Comparison of ENCODE assay signal across 8 cellular contexts in the genomic region with DNA sequence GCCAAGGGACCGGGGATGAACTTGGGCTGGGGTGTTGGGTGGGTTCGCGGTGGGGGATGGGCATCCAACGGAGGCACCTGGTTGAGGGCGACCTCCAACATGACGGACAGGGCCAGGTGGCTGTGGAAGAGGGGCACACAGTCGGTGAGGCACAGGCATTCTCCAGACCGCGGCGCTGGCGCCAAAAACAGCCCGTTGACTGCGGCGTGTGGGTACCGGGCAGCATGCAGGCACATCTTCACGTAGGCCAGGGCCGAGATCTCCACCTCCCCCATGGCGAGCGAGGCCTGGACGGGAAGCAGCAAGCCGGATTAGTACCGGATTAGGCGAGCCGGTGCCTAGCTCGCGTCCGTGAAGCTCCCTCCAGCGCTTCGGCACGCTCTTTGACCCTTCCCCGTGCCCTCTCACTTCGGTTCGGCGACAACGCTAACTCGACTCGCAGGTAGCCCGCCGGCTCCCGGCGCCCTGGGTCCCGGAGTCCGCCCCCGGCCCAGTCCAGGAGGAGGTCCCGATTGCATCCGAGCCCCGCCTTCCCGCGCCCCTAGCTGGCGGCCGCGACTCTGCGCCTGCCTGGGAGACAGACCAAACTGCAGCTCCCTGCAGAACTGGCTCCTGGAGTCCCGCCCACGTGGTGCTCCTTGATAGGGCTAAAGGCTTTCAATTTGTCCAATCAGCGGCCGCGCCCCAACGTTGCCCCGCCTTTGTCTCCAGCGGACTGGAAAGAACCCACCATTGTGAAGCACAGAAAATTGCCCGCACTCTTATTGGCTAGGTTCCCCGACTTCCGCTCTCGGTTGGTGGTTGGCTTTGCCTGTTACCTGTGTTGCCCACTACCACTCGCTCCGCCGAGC. TPM values are rescaled to one million over a fixed set of nuclear protein-coding genes. Genes with fewer than 3 reads are reported as not detected.
DNase-seq lines count a peak whose midpoint lies in the region; ATAC-seq and TF ChIP-seq lines count a peak whose summit lies in the region.

A gene with protein sequence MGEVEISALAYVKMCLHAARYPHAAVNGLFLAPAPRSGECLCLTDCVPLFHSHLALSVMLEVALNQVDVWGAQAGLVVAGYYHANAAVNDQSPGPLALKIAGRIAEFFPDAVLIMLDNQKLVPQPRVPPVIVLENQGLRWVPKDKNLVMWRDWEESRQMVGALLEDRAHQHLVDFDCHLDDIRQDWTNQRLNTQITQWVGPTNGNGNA (minus strand): TSS at position 562 of the 851 bp plus-strand sequence. CDS start 287 bp downstream, at position 275.

- POLR2A ChIA-PET in GM10248 (lab: Yijun Ruan, JAX), result interaction anchor here (0.5 to 1.8 kb wide), 9 partner anchors 16 to 1628 kb away, joined by 3 to 16 read pairs (median 4); a partner anchor contains a TSS
- POLR2A ChIA-PET in SK-N-SH (lab: Yijun Ruan, JAX), result interaction anchor here (0.5 to 1.7 kb wide), 11 partner anchors 10 to 224 kb away, joined by 3 to 12 read pairs (median 3); a partner anchor contains a TSS

- no peaks in the 10 kb centered on the region for H3K9me3 ChIP-seq in SK-N-SH
- no peaks in the 10 kb centered on the region for H3K9me3 ChIP-seq in suprapubic skin

- peak within 1 kb of the TSS; percentile 97 for H3K4me2 ChIP-seq in SK-N-SH

- TF ChIP-seq POLR2A in suprapubic skin (IDR thresholded peaks at IDR 0.05), result no peak

- ATAC-seq in HG02571 (IDR thresholded peaks at IDR 0.05; ENCODE audit: unreplicated experiment), result peak; percentile 81

- DNase-seq in GM10248 (ENCODE audit: extremely low spot score), result peak; percentile 95
- peak; percentile 99 for DNase-seq in NCI-H1048 (lab: John Stamatoyannopoulos, UW)
- DNase-seq in SK-N-SH, result peak; percentile 94
- DNase-seq in activated naive CD4-positive, alpha-beta T cell treated with anti-CD3 and anti-CD28 coated beads, Interleukin-2, amount 50 U/mL, for 16 hours, result peak; percentile 100
- DNase-seq in germinal center (ENCODE audit: low spot score), result peak; percentile 98
- DNase-seq in non-pigmented ciliary epithelial cell (ENCODE audit: low read depth), result peak; percentile 98
- DNase-seq in suprapubic skin (ENCODE audit: low spot score in 2 of 2), result peak; percentile 100

- no peaks in the 10 kb centered on the region for H4K20me1 ChIP-seq in SK-N-SH (ENCODE audit: insufficient read depth)

- peak within 1 kb of the TSS; percentile 70 for H2AFZ ChIP-seq in SK-N-SH (ENCODE audit: low read depth)

- peaks cover 30 to 45% of the 10 kb centered on the region in 2 experiments for H3K36me3 ChIP-seq in SK-N-SH (replicated peaks in 1 of 2; ENCODE audit: control insufficient read depth in 1 of 2, insufficient read depth in 2 of 2, low read length in 1 of 2)
- peaks cover 32% of the 10 kb centered on the region for H3K36me3 ChIP-seq in suprapubic skin

- H3K27ac ChIP-seq in SK-N-SH (ENCODE audit: low read depth in 2 of 2, low read length in 1 of 2), result peak within 1 kb of the TSS; percentile 82 to 98
- peak within 1 kb of the TSS; percentile 89 for H3K27ac ChIP-seq in suprapubic skin

- TF ChIP-seq EP300 in SK-N-SH (IDR thresholded peaks at IDR 0.05; ENCODE audit: borderline replicate concordance in 1 of 2, low read depth in 1 of 2, low read length in 1 of 2) (no peak; a peak in 1 of 4 replicates), suprapubic skin (IDR thresholded peaks at IDR 0.05) (no peak)

- peak within 1 kb of the TSS; percentile 90 to 93 for H3K4me3 ChIP-seq in SK-N-SH (ENCODE audit: low read depth in 2 of 2, low read length in 1 of 2)
- peak within 1 kb of the TSS; percentile 76 for H3K4me3 ChIP-seq in suprapubic skin

- no peak for TF ChIP-seq RAD21 in SK-N-SH (IDR thresholded peaks at IDR 0.05; ENCODE audit: low read length)

- H3K79me2 ChIP-seq in SK-N-SH (ENCODE audit: insufficient read depth), result peaks cover 61% of the 10 kb centered on the region

- 2% methylated on average over 12 of the region's 68 CpGs for WGBS in SK-N-SH (ENCODE audit: low lambda C conversion rate)
- WGBS in suprapubic skin, result 0% methylated on average over 40 of the region's 68 CpGs

- peak within 1 kb of the TSS; percentile 81 for H3K9ac ChIP-seq in SK-N-SH

- H3K27me3 ChIP-seq in SK-N-SH (ENCODE audit: insufficient read depth) (no peaks in the 10 kb centered on the region), suprapubic skin (no peaks in the 10 kb centered on the region)

- peak; percentile 13 for TF ChIP-seq CTCF in GM10248 (IDR thresholded peaks at IDR 0.05; ENCODE audit: control extremely low read depth, extremely low read depth, low read depth, missing control alignments)
- peak; percentile 39 for TF ChIP-seq CTCF in SK-N-SH (IDR thresholded peaks at IDR 0.05)
- peak; percentile 54 to 78 for TF ChIP-seq CTCF in suprapubic skin (IDR thresholded peaks at IDR 0.05)

- no peaks in the 10 kb centered on the region for H3K9me2 ChIP-seq in SK-N-SH

- H3F3A ChIP-seq in SK-N-SH (replicated peaks; ENCODE audit: insufficient read depth), result peaks cover 15% of the 10 kb centered on the region

- CTCF ChIA-PET in GM10248 (lab: Yijun Ruan, JAX), result interaction anchor here (0.7 to 3.7 kb wide), 16 partner anchors 10 to 187 kb away, joined by 3 to 18 read pairs (median 4); a partner anchor contains a TSS
- CTCF ChIA-PET in SK-N-SH (lab: Yijun Ruan, JAX), result interaction anchor here (1.0 to 1.9 kb wide), 2 partner anchors 20 to 33 kb away, joined by 4 to 5 read pairs; a partner anchor contains a TSS

- H3K4me1 ChIP-seq in SK-N-SH (ENCODE audit: control insufficient read depth in 1 of 2, insufficient read depth in 2 of 2, low read depth in 1 of 2, low read length in 1 of 2), result peaks cover 11 to 42% of the 10 kb centered on the region in 2 experiments; a peak in 3 of 4 replicates
- H3K4me1 ChIP-seq in suprapubic skin, result peaks cover 61% of the 10 kb centered on the region

TF ChIP-seq in SK-N-SH, 30 proteins besides CTCF, POLR2A, EP300 and RAD21 (continues in another document):
- TF ChIP-seq RXRA (IDR thresholded peaks at IDR 0.05; ENCODE audit: borderline replicate concordance, low read depth) (no peak), TEAD4 (IDR thresholded peaks at IDR 0.05; ENCODE audit: borderline replicate concordance, insufficient read depth) (no peak), RCOR1 (IDR thresholded peaks at IDR 0.05; ENCODE audit: low read length) (no peak), GATA2 (CRISPR knock-in tag; IDR thresholded peaks at IDR 0.05) (no peak), FOSL2 (IDR thresholded peaks at IDR 0.05; ENCODE audit: borderline replicate concordance, low read depth) (no peak), EZH2phosphoT487 (IDR thresholded peaks at IDR 0.05; ENCODE audit: borderline replicate concordance, low read depth) (no peak), YY1 (IDR thresholded peaks at IDR 0.05; ENCODE audit: low read depth) (no peak), FOXM1 (IDR thresholded peaks at IDR 0.05; ENCODE audit: low read depth) (no peak), FOXJ3 (CRISPR knock-in tag; IDR thresholded peaks at IDR 0.05) (no peak), TCF12 (IDR thresholded peaks at IDR 0.05) (no peak; the same call in 1 of the 2 replicates), POLR2AphosphoS5 (IDR thresholded peaks at IDR 0.05; ENCODE audit: low read depth, low read length) (peak; percentile 89)
- TF ChIP-seq, protein P1, sequence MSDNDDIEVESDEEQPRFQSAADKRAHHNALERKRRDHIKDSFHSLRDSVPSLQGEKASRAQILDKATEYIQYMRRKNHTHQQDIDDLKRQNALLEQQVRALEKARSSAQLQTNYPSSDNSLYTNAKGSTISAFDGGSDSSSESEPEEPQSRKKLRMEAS (IDR thresholded peaks at IDR 0.05; ENCODE audit: low read depth), result no peak; the same call in none of the 2 replicates
- TF ChIP-seq, protein P2, sequence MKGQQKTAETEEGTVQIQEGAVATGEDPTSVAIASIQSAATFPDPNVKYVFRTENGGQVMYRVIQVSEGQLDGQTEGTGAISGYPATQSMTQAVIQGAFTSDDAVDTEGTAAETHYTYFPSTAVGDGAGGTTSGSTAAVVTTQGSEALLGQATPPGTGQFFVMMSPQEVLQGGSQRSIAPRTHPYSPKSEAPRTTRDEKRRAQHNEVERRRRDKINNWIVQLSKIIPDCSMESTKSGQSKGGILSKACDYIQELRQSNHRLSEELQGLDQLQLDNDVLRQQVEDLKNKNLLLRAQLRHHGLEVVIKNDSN (IDR thresholded peaks at IDR 0.05; ENCODE audit: borderline replicate concordance, low read depth), result peak; percentile 62; the same call in 1 of the 2 replicates
- TF ChIP-seq, protein P3, sequence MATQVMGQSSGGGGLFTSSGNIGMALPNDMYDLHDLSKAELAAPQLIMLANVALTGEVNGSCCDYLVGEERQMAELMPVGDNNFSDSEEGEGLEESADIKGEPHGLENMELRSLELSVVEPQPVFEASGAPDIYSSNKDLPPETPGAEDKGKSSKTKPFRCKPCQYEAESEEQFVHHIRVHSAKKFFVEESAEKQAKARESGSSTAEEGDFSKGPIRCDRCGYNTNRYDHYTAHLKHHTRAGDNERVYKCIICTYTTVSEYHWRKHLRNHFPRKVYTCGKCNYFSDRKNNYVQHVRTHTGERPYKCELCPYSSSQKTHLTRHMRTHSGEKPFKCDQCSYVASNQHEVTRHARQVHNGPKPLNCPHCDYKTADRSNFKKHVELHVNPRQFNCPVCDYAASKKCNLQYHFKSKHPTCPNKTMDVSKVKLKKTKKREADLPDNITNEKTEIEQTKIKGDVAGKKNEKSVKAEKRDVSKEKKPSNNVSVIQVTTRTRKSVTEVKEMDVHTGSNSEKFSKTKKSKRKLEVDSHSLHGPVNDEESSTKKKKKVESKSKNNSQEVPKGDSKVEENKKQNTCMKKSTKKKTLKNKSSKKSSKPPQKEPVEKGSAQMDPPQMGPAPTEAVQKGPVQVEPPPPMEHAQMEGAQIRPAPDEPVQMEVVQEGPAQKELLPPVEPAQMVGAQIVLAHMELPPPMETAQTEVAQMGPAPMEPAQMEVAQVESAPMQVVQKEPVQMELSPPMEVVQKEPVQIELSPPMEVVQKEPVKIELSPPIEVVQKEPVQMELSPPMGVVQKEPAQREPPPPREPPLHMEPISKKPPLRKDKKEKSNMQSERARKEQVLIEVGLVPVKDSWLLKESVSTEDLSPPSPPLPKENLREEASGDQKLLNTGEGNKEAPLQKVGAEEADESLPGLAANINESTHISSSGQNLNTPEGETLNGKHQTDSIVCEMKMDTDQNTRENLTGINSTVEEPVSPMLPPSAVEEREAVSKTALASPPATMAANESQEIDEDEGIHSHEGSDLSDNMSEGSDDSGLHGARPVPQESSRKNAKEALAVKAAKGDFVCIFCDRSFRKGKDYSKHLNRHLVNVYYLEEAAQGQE (IDR thresholded peaks at IDR 0.05; ENCODE audit: low read depth, low read length), result 0 out of 2 replicates have a peak, but pooled peaks have one; percentile 17

RNA-seq across cellular contexts. Expression of the gene that starts here (rescaled TPM):
- polyA plus RNA-seq in SK-N-SH (2012; rRNA removed), result 14.5 and 19.3 TPM in 2 replicates
- 10.2 and 14.4 TPM in 2 replicates for polyA plus RNA-seq in SK-N-SH (2012; cell fraction: cytosol; rRNA removed)
- polyA plus RNA-seq in SK-N-SH (2012; cell fraction: nucleus; rRNA removed), result 47.8 and 61.5 TPM in 2 replicates
- 10 to 100 TPM; 10.9 to 22.0 (median 14.1) TPM for total RNA-seq in suprapubic skin

Comparison
In these comparisons a context has a peak if more than half of its experiments do, and no peak if none do; other contexts are left out.
1. Peak in every context shown above with its lines: DNase-seq, ATAC-seq, H3K4me3 ChIP-seq and H3K27ac ChIP-seq.
2. CTCF ChIP-seq: peak in every context shown above with its lines; median percentile 66 in suprapubic skin; 39 in SK-N-SH; 13 in GM10248.